Comparison of ENCODE assay signal across 14 cellular contexts in genomic region chr16:56691885-56692284, GRCh38. TPM values are rescaled to one million over a fixed set of nuclear protein-coding genes. Genes with fewer than 3 reads are reported as not detected.
DNase-seq lines count a peak whose midpoint lies in the region; ATAC-seq, FAIRE-seq and TF ChIP-seq lines count a peak whose summit lies in the region.
"Had no signal": no experiment of that assay in that cellular context is flagged by ENCODE, and none has a peak within 500 bp of the region (broad histone marks: within the 10 kb centered on the region; RNA-seq: fewer than 3 reads in every experiment).

No MANE protein-coding gene starts in this region.

- H3K27me3 Mint-ChIP-seq in HFFc6 (ENCODE audit: insufficient read depth) (peaks cover 3% of the 10 kb centered on the region), astrocyte (ENCODE audit: low read depth, unreplicated experiment) (peaks cover 7% of the 10 kb centered on the region)
- H3K27me3 Mint-ChIP-seq: activated naive CD4-positive, alpha-beta T cell treated with anti-CD3 and anti-CD28 coated beads, Interleukin-2, amount 50 U/mL, for 24 hours had no signal

- H3K36me3 Mint-ChIP-seq in HFFc6 (ENCODE audit: low read depth) (no peaks in the 10 kb centered on the region; the same call in 1 of the 2 replicates), astrocyte (ENCODE audit: low read depth, unreplicated experiment) (peaks cover 4% of the 10 kb centered on the region)
- H3K36me3 Mint-ChIP-seq: activated naive CD4-positive, alpha-beta T cell treated with anti-CD3 and anti-CD28 coated beads, Interleukin-2, amount 50 U/mL, for 24 hours; memory B cell had no signal

- no peak overlapping the region for H3K4me2 ChIP-seq in astrocyte (ENCODE audit: low read length)

- ATAC-seq in HG03378 (IDR thresholded peaks at IDR 0.05; ENCODE audit: unreplicated experiment) = no peak
- no peak for ATAC-seq in HG03565 (IDR thresholded peaks at IDR 0.05; ENCODE audit: unreplicated experiment)
- ATAC-seq: stimulated activated naive B cell treated with anti-CD40 and anti-IgM and Interleukin-4, amounts not matched to agents 10 μg/mL and 1 μg/mL and 100 μg/mL, for 72 hours had no signal

- H3K4me3 Mint-ChIP-seq in HFFc6 (no peak overlapping the region), astrocyte (ENCODE audit: unreplicated experiment) (no peak overlapping the region)
- H3K4me3 Mint-ChIP-seq: activated naive CD4-positive, alpha-beta T cell treated with anti-CD3 and anti-CD28 coated beads, Interleukin-2, amount 50 U/mL, for 24 hours; memory B cell; stimulated activated naive B cell treated with anti-CD40 and anti-IgM and Interleukin-4, amounts not matched to agents 10 μg/mL and 1 μg/mL and 100 μg/mL, for 72 hours had no signal

- H3K27ac ChIP-seq in astrocyte (ENCODE audit: low read depth, low read length) = no peak overlapping the region

- H3K4me1 Mint-ChIP-seq in HFFc6 (ENCODE audit: low read depth) = peaks cover 21% of the 10 kb centered on the region
- peaks cover 1% of the 10 kb centered on the region for H3K4me1 Mint-ChIP-seq in astrocyte (ENCODE audit: low read depth, unreplicated experiment)
- H3K4me1 Mint-ChIP-seq: activated naive CD4-positive, alpha-beta T cell treated with anti-CD3 and anti-CD28 coated beads, Interleukin-2, amount 50 U/mL, for 24 hours; memory B cell; stimulated activated naive B cell treated with anti-CD40 and anti-IgM and Interleukin-4, amounts not matched to agents 10 μg/mL and 1 μg/mL and 100 μg/mL, for 72 hours had no signal

- H3K4me3 ChIP-seq in astrocyte (ENCODE audit: insufficient read depth, low read depth, low read length) (no peak overlapping the region), kidney epithelial cell (ENCODE audit: low read depth, low read length) (no peak overlapping the region)

- H3K79me2 ChIP-seq in astrocyte (ENCODE audit: insufficient read depth, low read length) = no peaks in the 10 kb centered on the region

- H3K27me3 ChIP-seq in astrocyte (ENCODE audit: insufficient read depth, low read length) (no peaks in the 10 kb centered on the region), kidney epithelial cell (ENCODE audit: control insufficient read depth, insufficient read depth, low read length) (no peaks in the 10 kb centered on the region)

- peaks cover 2% of the 10 kb centered on the region for H3K9me3 Mint-ChIP-seq in HFFc6
- peaks cover 14% of the 10 kb centered on the region for H3K9me3 Mint-ChIP-seq in astrocyte (ENCODE audit: unreplicated experiment)
- H3K9me3 Mint-ChIP-seq: activated naive CD4-positive, alpha-beta T cell treated with anti-CD3 and anti-CD28 coated beads, Interleukin-2, amount 50 U/mL, for 24 hours; memory B cell; stimulated activated naive B cell treated with anti-CD40 and anti-IgM and Interleukin-4, amounts not matched to agents 10 μg/mL and 1 μg/mL and 100 μg/mL, for 72 hours had no signal

- H3K27ac Mint-ChIP-seq in HFFc6 (no peak overlapping the region), astrocyte (ENCODE audit: unreplicated experiment) (peak overlapping the region; percentile 48)
- H3K27ac Mint-ChIP-seq: activated naive CD4-positive, alpha-beta T cell treated with anti-CD3 and anti-CD28 coated beads, Interleukin-2, amount 50 U/mL, for 24 hours; memory B cell; stimulated activated naive B cell treated with anti-CD40 and anti-IgM and Interleukin-4, amounts not matched to agents 10 μg/mL and 1 μg/mL and 100 μg/mL, for 72 hours had no signal

- peak; percentile 44 for DNase-seq in 8988T
- DNase-seq in HFFc6 = peak; percentile 26
- DNase-seq in astrocyte (ENCODE audit: low read depth) = peak; percentile 25
- peak; percentile 69 for DNase-seq in kidney epithelial cell (ENCODE audit: low read depth)
- DNase-seq in anterior cingulate cortex (lab: John Stamatoyannopoulos, UW) = no peak
- no peak for DNase-seq in middle frontal gyrus (ENCODE audit: extremely low spot score, low spot score)
- DNase-seq: AML-193; stimulated activated CD4-positive, alpha-beta T cell treated with anti-CD3 and anti-CD28 coated beads, Interleukin-12 subunit alpha, Interleukin-12 subunit beta, amount 100 ng/mL, for 4 hours; stimulated activated naive B cell treated with anti-CD40 and anti-IgM and Interleukin-4, amounts not matched to agents 10 μg/mL and 1 μg/mL and 100 μg/mL, for 72 hours had no signal

- H2AFZ ChIP-seq in astrocyte (ENCODE audit: low read depth, low read length) = no peak overlapping the region

- H3K36me3 ChIP-seq in astrocyte (ENCODE audit: insufficient read depth, low read length) = no peaks in the 10 kb centered on the region
- H3K36me3 ChIP-seq in kidney epithelial cell (ENCODE audit: control insufficient read depth, insufficient read depth, low read length) = no peaks in the 10 kb centered on the region

- no peak overlapping the region for H3K9ac ChIP-seq in astrocyte (ENCODE audit: low read length)

- H3K4me1 ChIP-seq in astrocyte (ENCODE audit: insufficient read depth, low read length) = no peaks in the 10 kb centered on the region

- H3K9me3 ChIP-seq in astrocyte (ENCODE audit: insufficient read depth, low read depth, low read length) = peaks cover 2% of the 10 kb centered on the region

- TF ChIP-seq CTCF in HFFc6 (IDR thresholded peaks at IDR 0.05) = no peak
- no peak for TF ChIP-seq CTCF in astrocyte (IDR thresholded peaks at IDR 0.05; ENCODE audit: insufficient read depth, low read depth, low read length)
- no peak for TF ChIP-seq CTCF in kidney epithelial cell (IDR thresholded peaks at IDR 0.05; ENCODE audit: insufficient read depth, low read length, poor library complexity, severe bottlenecking)

- no peaks in the 10 kb centered on the region for H4K20me1 ChIP-seq in astrocyte (ENCODE audit: insufficient read depth, low read length)

- FAIRE-seq in astrocyte (lab: Jason Lieb, UNC) = no peak
- FAIRE-seq: endometrium had no signal

RNA-seq across cellular contexts. Expression of gene MT1X, which starts 9.6 kb away (rescaled TPM):
- 10 to 100 TPM; 28.0 to 38.7 (median 33.3) TPM for total RNA-seq in HFFc6 (2021; fragmentation: NEBNext Ultra II Directional; extraction: Animal tissue kit (Norgen Biotek cat#: 25700))
- total RNA-seq in astrocyte (7.0 and 9.7 TPM in 2 replicates), kidney epithelial cell (18.1 and 19.6 TPM in 2 replicates)

RNA-seq across cellular contexts. Expression of gene MT1H, which starts 22.3 kb away (rescaled TPM):
- not detected for total RNA-seq in HFFc6 (2021; fragmentation: NEBNext Ultra II Directional; extraction: Animal tissue kit (Norgen Biotek cat#: 25700))
- total RNA-seq in astrocyte (not detected in 2 replicates), kidney epithelial cell (not detected in 2 replicates)

RNA-seq across cellular contexts. Expression of gene MT1G, which starts 24.0 kb away (rescaled TPM):
- total RNA-seq in HFFc6 (2021; fragmentation: NEBNext Ultra II Directional; extraction: Animal tissue kit (Norgen Biotek cat#: 25700)) = under 1 TPM in 1 of 6 experiments, not detected in 5; 0.73 TPM
- total RNA-seq in astrocyte = 0.87 TPM in 1 of 2 replicates, not detected in the other
- total RNA-seq in kidney epithelial cell = 0.75 and 14.8 TPM in 2 replicates

RNA-seq across cellular contexts. Expression of gene MT1F, which starts 34.1 kb away (rescaled TPM):
- not detected for total RNA-seq in HFFc6 (2021; fragmentation: NEBNext Ultra II Directional; extraction: Animal tissue kit (Norgen Biotek cat#: 25700))
- not detected in 2 replicates for total RNA-seq in astrocyte
- 7.9 and 9.4 TPM in 2 replicates for total RNA-seq in kidney epithelial cell

RNA-seq across cellular contexts. Expression of gene NUP93, which starts 38.0 kb away (rescaled TPM):
- 10 to 100 TPM; 58.6 to 84.0 (median 78.8) TPM for total RNA-seq in HFFc6 (2021; fragmentation: NEBNext Ultra II Directional; extraction: Animal tissue kit (Norgen Biotek cat#: 25700))
- total RNA-seq in astrocyte = 89.3 and 94.0 TPM in 2 replicates
- total RNA-seq in kidney epithelial cell = 60.2 and 65.9 TPM in 2 replicates

Comparison
In these comparisons a context has a peak if more than half of its experiments do, and no peak if none do; other contexts are left out.
1. DNase-seq: peak in 8988T (single experiment), HFFc6 (single experiment), astrocyte (single experiment) and kidney epithelial cell (single experiment); none in anterior cingulate cortex (0 of 58) and middle frontal gyrus (single experiment).